ENCODE assay signal across 21 cellular contexts in the genomic region with DNA sequence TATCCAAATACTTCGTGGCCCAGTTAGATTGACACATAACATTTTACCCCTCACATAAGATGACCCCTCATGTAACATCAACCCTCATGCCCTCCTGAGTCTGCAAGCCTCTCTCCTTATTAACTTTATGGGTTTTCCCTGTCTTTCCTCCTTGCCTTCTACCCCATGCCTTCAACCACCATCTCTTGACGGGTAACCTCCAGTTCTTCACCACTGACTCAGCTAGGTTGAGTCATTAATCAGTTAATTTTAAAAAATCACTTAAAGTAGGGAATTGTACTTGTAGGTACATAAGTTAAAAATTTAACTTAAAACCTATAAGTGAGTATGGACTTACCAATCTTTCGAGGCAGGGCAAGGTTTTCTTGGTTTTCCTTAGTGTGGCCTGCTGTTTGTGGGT.
"Had no signal": no experiment of that assay in that cellular context is flagged by ENCODE, and none has a peak within 500 bp of the region (broad histone marks: within the 10 kb centered on the region; RNA-seq: fewer than 3 reads in every experiment).

No MANE protein-coding gene starts in this region.

- H3K4me3 ChIP-seq: PC-9, Peyer's patch had no signal

- H3K27me3 ChIP-seq: Peyer's patch had no signal

- H3K27ac ChIP-seq: PC-9, Peyer's patch had no signal

- H2AFZ ChIP-seq: PC-9 had no signal

- H3K4me1 ChIP-seq: Peyer's patch had no signal

- H3K4me2 ChIP-seq: PC-9, SK-N-SH had no signal

- DNase-seq: Karpas-422, KG1, MM.1S, NCI-H1092 treated with DMSO at 0.1 percent for 48 hours, NCI-H1436, NCI-H187, NCI-H2029, NCI-H2081 treated with DMSO at 0.1 percent for 48 hours, NCI-H2171, NCI-H226, NCI-H446, NCI-H510A, NCI-H524 treated with DMSO at 0.1 percent for 48 hours, NCI-H69, NCI-H774, PC-9, Peyer's patch, RPMI8226, SHP77, SK-N-SH, SW 1271 had no signal

- H3K9me3 ChIP-seq: SK-N-SH had no signal

- H3K36me3 ChIP-seq: Peyer's patch had no signal

- H3K9me2 ChIP-seq: SK-N-SH had no signal

- H3K9ac ChIP-seq: SK-N-SH had no signal
